In the genomic region with DNA sequence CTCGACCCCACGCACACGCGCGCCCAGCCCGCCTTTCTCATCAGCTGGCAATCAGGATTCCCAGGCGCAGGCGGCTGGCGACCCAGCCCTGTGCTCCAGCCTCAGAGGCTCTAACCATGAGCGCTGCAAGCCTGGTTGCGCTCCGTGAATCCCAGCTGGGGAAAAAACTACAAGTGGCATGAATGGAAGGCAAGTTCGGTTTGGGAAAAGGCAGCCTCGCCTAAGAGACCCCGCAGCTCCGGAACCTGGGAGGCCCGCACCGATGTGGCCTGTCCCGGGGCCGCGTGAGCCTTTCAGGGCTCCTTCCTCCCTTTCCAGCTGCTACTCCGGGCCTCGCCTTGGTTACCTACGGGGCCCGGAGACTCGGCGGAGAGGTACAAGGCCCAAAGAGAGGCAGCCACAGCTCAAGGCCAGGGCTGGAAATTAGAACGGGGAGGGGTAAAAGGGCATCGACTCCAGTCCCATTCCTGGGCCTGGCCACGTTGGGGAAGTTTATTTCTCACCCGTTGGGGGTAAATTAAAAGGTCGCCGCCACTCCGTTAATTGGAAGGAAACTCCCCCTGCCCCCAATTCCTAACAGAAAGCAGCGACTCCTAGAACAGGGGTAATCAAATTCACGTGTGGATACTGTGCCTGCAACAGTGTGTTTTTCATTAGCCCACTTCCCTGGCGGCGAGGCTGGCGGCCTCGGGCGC, we compare ENCODE assay signal across 8 cellular contexts. TPM values are rescaled to one million over a fixed set of nuclear protein-coding genes. Genes with fewer than 3 reads are reported as not detected.
DNase-seq lines count a peak whose midpoint lies in the region; ATAC-seq and TF ChIP-seq lines count a peak whose summit lies in the region.

No MANE protein-coding gene starts in this region.

- no peak overlapping the region for H3K4me2 ChIP-seq in neuronal stem cell (ENCODE audit: insufficient read depth, low read length, poor library complexity, severe bottlenecking)

- no peaks in the 10 kb centered on the region for H3K36me3 ChIP-seq in CD4-positive, alpha-beta memory T cell (ENCODE audit: insufficient read depth, low read length)
- no peaks in the 10 kb centered on the region for H3K36me3 ChIP-seq in endodermal cell (ENCODE audit: control insufficient read depth, insufficient read depth, low read length)
- no peaks in the 10 kb centered on the region for H3K36me3 ChIP-seq in neuronal stem cell (replicated peaks in 1 of 2; ENCODE audit: control insufficient read depth in 2 of 2, insufficient read depth in 2 of 2, low read length in 2 of 2)

- H4K91ac ChIP-seq in neuronal stem cell (ENCODE audit: low read depth, low read length, poor library complexity): no peak overlapping the region

- POLR2A ChIA-PET in CD4-positive, alpha-beta memory T cell (lab: Charles Lee; ENCODE audit: partially characterized antibody): interaction anchor here (1.0 to 1.9 kb wide), 4 partner anchors 12 to 23 kb away, joined by 3 to 5 read pairs (median 4); no protein-coding TSS in a partner anchor

- peaks cover 2% of the 10 kb centered on the region for H3K79me1 ChIP-seq in neuronal stem cell (ENCODE audit: low read depth, low read length)

- no peaks in the 10 kb centered on the region for H3K9me3 ChIP-seq in CD4-positive, alpha-beta memory T cell (ENCODE audit: control insufficient read depth in 1 of 2, low read length in 2 of 2)
- peaks cover 5% of the 10 kb centered on the region for H3K9me3 ChIP-seq in endodermal cell (ENCODE audit: control insufficient read depth, low read length)
- peaks cover 0 to 27% of the 10 kb centered on the region in 2 donors for H3K9me3 ChIP-seq in neuronal stem cell (replicated peaks in 1 of 2; ENCODE audit: control insufficient read depth in 2 of 2, insufficient read depth in 1 of 2, low read depth in 1 of 2, low read length in 2 of 2)

- no peak overlapping the region for H2AK5ac ChIP-seq in neuronal stem cell (ENCODE audit: low read depth, low read length)

- ATAC-seq in HG03196 (IDR thresholded peaks at IDR 0.05; ENCODE audit: unreplicated experiment): no peak

- peak overlapping the region; percentile 61 for H2BK120ac ChIP-seq in neuronal stem cell (ENCODE audit: low read depth, low read length)

- H3K4me1 Mint-ChIP-seq in CD4-positive, alpha-beta memory T cell: peaks cover 14 to 35% (median 22%) of the 10 kb centered on the region in 4 donors
- no peaks in the 10 kb centered on the region for H3K4me1 Mint-ChIP-seq in endodermal cell

- H2BK12ac ChIP-seq in neuronal stem cell (ENCODE audit: low read length): no peak overlapping the region

- H3K9ac ChIP-seq in endodermal cell (ENCODE audit: extremely low read depth, low read length, poor library complexity, severe bottlenecking): no peak overlapping the region
- no peak overlapping the region for H3K9ac ChIP-seq in neuronal stem cell (ENCODE audit: low read depth, low read length, poor library complexity)

- H3K36me3 Mint-ChIP-seq in CD4-positive, alpha-beta memory T cell: no peaks in the 10 kb centered on the region
- no peaks in the 10 kb centered on the region for H3K36me3 Mint-ChIP-seq in endodermal cell (ENCODE audit: low read depth)

- H3K14ac ChIP-seq in neuronal stem cell (ENCODE audit: low read length): no peak overlapping the region

- H2BK15ac ChIP-seq in neuronal stem cell (ENCODE audit: low read length): no peak overlapping the region

- no peak overlapping the region for H3K18ac ChIP-seq in neuronal stem cell (ENCODE audit: low read length)

- H3K27me3 Mint-ChIP-seq in CD4-positive, alpha-beta memory T cell: peaks cover 54 to 66% of the 10 kb centered on the region in 2 donors
- peaks cover 100% of the 10 kb centered on the region for H3K27me3 Mint-ChIP-seq in endodermal cell (ENCODE audit: insufficient read depth)

- CTCF ChIA-PET in CD4-positive, alpha-beta memory T cell (lab: Charles Lee; ENCODE audit: partially characterized antibody): interaction anchor here (1.0 to 2.1 kb wide), 7 partner anchors 11 to 1304 kb away, joined by 3 to 5 read pairs (median 3); no protein-coding TSS in a partner anchor

- peak overlapping the region; percentile 17 for H2AFZ ChIP-seq in neuronal stem cell (ENCODE audit: low read length)

- DNase-seq in CD4-positive, alpha-beta memory T cell: no peak
- DNase-seq in HT1080 (ENCODE audit: low read depth): peak; percentile 17
- DNase-seq in endodermal cell: peak; percentile 64
- no peak for DNase-seq in neuronal stem cell (ENCODE audit: low spot score)
- no peak for DNase-seq in AG08396 (ENCODE audit: low spot score)
- DNase-seq in COR-L47 (lab: John Stamatoyannopoulos, UW): no peak
- DNase-seq in epidermal melanocyte (ENCODE audit: insufficient read length, low spot score): no peak

- H3K4me3 Mint-ChIP-seq in CD4-positive, alpha-beta memory T cell: peak overlapping the region in 3 of 8 donors; percentile 7 to 60 (median 54)
- H3K4me3 Mint-ChIP-seq in endodermal cell: no peak overlapping the region

- H3K27ac ChIP-seq in CD4-positive, alpha-beta memory T cell (ENCODE audit: low read depth, low read length): no peak overlapping the region
- H3K27ac ChIP-seq in endodermal cell (ENCODE audit: low read depth, low read length) (no peak overlapping the region), neuronal stem cell (replicated peaks; ENCODE audit: low read length) (no peak overlapping the region)

- intact Hi-C loops in CD4-positive, alpha-beta memory T cell (cut with micrococcal nuclease): loop anchor here (5.0 to 10.0 kb wide), 4 partner anchors 662 to 1304 kb away; partner anchors contain the start of gene SNX10

- peak overlapping the region in 5 of 7 donors; percentile 50 to 85 (median 57) for H3K27ac Mint-ChIP-seq in CD4-positive, alpha-beta memory T cell
- H3K27ac Mint-ChIP-seq in endodermal cell: no peak overlapping the region

- no peak for TF ChIP-seq CTCF in endodermal cell (conservative IDR thresholded peaks at IDR 0.05)

- H3K4me3 ChIP-seq in CD4-positive, alpha-beta memory T cell (ENCODE audit: low read length in 2 of 2): no peak overlapping the region
- H3K4me3 ChIP-seq in endodermal cell (ENCODE audit: low read length) (no peak overlapping the region), neuronal stem cell (ENCODE audit: low read length in 2 of 2) (no peak overlapping the region)

- H3K27me3 ChIP-seq in CD4-positive, alpha-beta memory T cell (ENCODE audit: insufficient read depth, low read length): peaks cover 90% of the 10 kb centered on the region
- H3K27me3 ChIP-seq in endodermal cell (ENCODE audit: control insufficient read depth, insufficient read depth, low read length, poor library complexity, severe bottlenecking) (peaks cover 100% of the 10 kb centered on the region), neuronal stem cell (ENCODE audit: control insufficient read depth in 3 of 3, insufficient read depth in 3 of 3, low read depth in 1 of 3, low read length in 3 of 3) (peaks cover 79 to 99% (median 92%) of the 10 kb centered on the region in 3 experiments)

- 7% methylated on average over 27 to 41 of the region's 41 CpGs for WGBS in endodermal cell (ENCODE audit: insufficient coverage in 1 of 2, insufficient read length in 1 of 2), 2 experiments
- WGBS in neuronal stem cell (ENCODE audit: extremely low coverage in 2 of 2, insufficient read length in 2 of 2, insufficient replicate concordance in 1 of 2), 2 donors: no CpG with 5 or more reads among the region's 41 CpGs

- H2BK5ac ChIP-seq in neuronal stem cell (ENCODE audit: low read length): no peak overlapping the region

- peaks cover 35% of the 10 kb centered on the region for H3K4me1 ChIP-seq in CD4-positive, alpha-beta memory T cell (ENCODE audit: insufficient read depth, low read length)
- H3K4me1 ChIP-seq in endodermal cell (ENCODE audit: control insufficient read depth, insufficient read depth, low read length) (no peaks in the 10 kb centered on the region), neuronal stem cell (ENCODE audit: control insufficient read depth in 2 of 2, insufficient read depth in 1 of 2, low read depth in 1 of 2, low read length in 2 of 2) (no peaks in the 10 kb centered on the region)

- H3K4ac ChIP-seq in neuronal stem cell (ENCODE audit: low read length): no peak overlapping the region

- H3K23ac ChIP-seq in neuronal stem cell (ENCODE audit: low read depth, low read length, poor library complexity): no peak overlapping the region

- no peak overlapping the region for H4K8ac ChIP-seq in neuronal stem cell (ENCODE audit: low read depth, low read length)

- H3K9me3 Mint-ChIP-seq in CD4-positive, alpha-beta memory T cell: peaks cover 0 to 53% (median 5%) of the 10 kb centered on the region in 8 donors
- H3K9me3 Mint-ChIP-seq in endodermal cell: peaks cover 8% of the 10 kb centered on the region

RNA-seq across cellular contexts. Expression of gene HOXA9, which starts 1.3 kb away (rescaled TPM):
- not detected for total RNA-seq in CD4-positive, alpha-beta memory T cell
- not detected for polyA plus RNA-seq in CD4-positive, alpha-beta memory T cell
- total RNA-seq in HT1080 (2014; rRNA removed; shearing (Covaris generic)): 33.8 and 45.8 TPM in 2 replicates
- 51.8 and 53.3 TPM in 2 replicates for polyA plus RNA-seq in HT1080 (2015; cell fraction: cytosol; rRNA removed)
- polyA plus RNA-seq in HT1080 (2015; cell fraction: nucleus; rRNA removed): 78.8 and 88.3 TPM in 2 replicates
- not detected for total RNA-seq in endodermal cell
- 23.9 TPM for polyA plus RNA-seq in endodermal cell (2013, experiment 1 of 2)
- 14.3 TPM for polyA plus RNA-seq in endodermal cell (2013, experiment 2 of 2)
- not detected for polyA plus RNA-seq in neuronal stem cell (2013, experiment 1 of 2)
- polyA plus RNA-seq in neuronal stem cell (2013, experiment 2 of 2): not detected

RNA-seq across cellular contexts. Expression of gene HOXA10, which starts 7.5 kb away (rescaled TPM):
- not detected for total RNA-seq in CD4-positive, alpha-beta memory T cell
- not detected for polyA plus RNA-seq in CD4-positive, alpha-beta memory T cell
- total RNA-seq in HT1080 (2014; rRNA removed; shearing (Covaris generic)): 22.7 and 29.3 TPM in 2 replicates
- polyA plus RNA-seq in HT1080 (2015; cell fraction: cytosol; rRNA removed): 23.2 and 26.9 TPM in 2 replicates
- polyA plus RNA-seq in HT1080 (2015; cell fraction: nucleus; rRNA removed): 13.9 and 15.3 TPM in 2 replicates
- total RNA-seq in endodermal cell: not detected
- polyA plus RNA-seq in endodermal cell (2013, experiment 1 of 2): 12.7 TPM
- polyA plus RNA-seq in endodermal cell (2013, experiment 2 of 2): 8.0 TPM
- not detected for polyA plus RNA-seq in neuronal stem cell (2013, experiment 1 of 2)
- polyA plus RNA-seq in neuronal stem cell (2013, experiment 2 of 2): not detected

RNA-seq across cellular contexts. Expression of gene HOXA7, which starts 10.1 kb away (rescaled TPM):
- not detected for total RNA-seq in CD4-positive, alpha-beta memory T cell
- polyA plus RNA-seq in CD4-positive, alpha-beta memory T cell: not detected
- total RNA-seq in HT1080 (2014; rRNA removed; shearing (Covaris generic)): not detected in 2 replicates
- 0.41 and 1.0 TPM in 2 replicates for polyA plus RNA-seq in HT1080 (2015; cell fraction: cytosol; rRNA removed)
- 0.07 and 0.34 TPM in 2 replicates for polyA plus RNA-seq in HT1080 (2015; cell fraction: nucleus; rRNA removed)
- not detected for total RNA-seq in endodermal cell
- 7.1 TPM for polyA plus RNA-seq in endodermal cell (2013, experiment 1 of 2)
- polyA plus RNA-seq in endodermal cell (2013, experiment 2 of 2): 2.9 TPM
- not detected for polyA plus RNA-seq in neuronal stem cell (2013, experiment 1 of 2)
- polyA plus RNA-seq in neuronal stem cell (2013, experiment 2 of 2): not detected

RNA-seq across cellular contexts. Expression of gene HOXA3, which starts 14.2 kb away (rescaled TPM):
- not detected for total RNA-seq in CD4-positive, alpha-beta memory T cell
- polyA plus RNA-seq in CD4-positive, alpha-beta memory T cell: under 1 TPM in 1 of 2 donors, not detected in 1; 0.07 TPM
- not detected in 2 replicates for total RNA-seq in HT1080 (2014; rRNA removed; shearing (Covaris generic))
- 0.12 and 0.26 TPM in 2 replicates for polyA plus RNA-seq in HT1080 (2015; cell fraction: cytosol; rRNA removed)
- polyA plus RNA-seq in HT1080 (2015; cell fraction: nucleus; rRNA removed): 0.39 and 0.65 TPM in 2 replicates
- total RNA-seq in endodermal cell: not detected
- polyA plus RNA-seq in endodermal cell (2013, experiment 1 of 2): 19.4 TPM
- polyA plus RNA-seq in endodermal cell (2013, experiment 2 of 2): 15.9 TPM
- not detected for polyA plus RNA-seq in neuronal stem cell (2013, experiment 1 of 2)
- polyA plus RNA-seq in neuronal stem cell (2013, experiment 2 of 2): not detected

RNA-seq across cellular contexts. Expression of gene HOXA11, which starts 18.4 kb away (rescaled TPM):
- not detected for total RNA-seq in CD4-positive, alpha-beta memory T cell
- not detected for polyA plus RNA-seq in CD4-positive, alpha-beta memory T cell
- total RNA-seq in HT1080 (2014; rRNA removed; shearing (Covaris generic)): not detected in 2 replicates
- not detected in 2 replicates for polyA plus RNA-seq in HT1080 (2015; cell fraction: cytosol; rRNA removed)
- not detected in 2 replicates for polyA plus RNA-seq in HT1080 (2015; cell fraction: nucleus; rRNA removed)
- not detected for total RNA-seq in endodermal cell
- 1.8 TPM for polyA plus RNA-seq in endodermal cell (2013, experiment 1 of 2)
- 1.4 TPM for polyA plus RNA-seq in endodermal cell (2013, experiment 2 of 2)
- polyA plus RNA-seq in neuronal stem cell (2013, experiment 1 of 2): not detected
- not detected for polyA plus RNA-seq in neuronal stem cell (2013, experiment 2 of 2)

Comparison
In these comparisons a context has a peak if more than half of its experiments do, and no peak if none do; other contexts are left out.
1. DNase-seq: peak in HT1080 (single experiment) and endodermal cell (single experiment); none in CD4-positive, alpha-beta memory T cell (0 of 5), neuronal stem cell (single experiment), AG08396 (single experiment), COR-L47 (single experiment) and epidermal melanocyte (single experiment).
2. RNA of gene HOXA9, which starts 1.3 kb away (total RNA-seq): 33.8 to 45.8 TPM in HT1080; not detected in CD4-positive, alpha-beta memory T cell and not detected in endodermal cell; every median in the first group is over 10 times any median in the second.
3. RNA of gene HOXA10, which starts 7.5 kb away (total RNA-seq): 22.7 to 29.3 TPM in HT1080; not detected in endodermal cell and not detected in CD4-positive, alpha-beta memory T cell; every median in the first group is over 10 times any median in the second.